ENCODE assay signal across 8 cellular contexts in genomic region chr10:86178401-86179142, GRCh38.
A peak's percentile ranks its signal among the peaks of the same experiment; 100 is the strongest.
DNase-seq lines count a peak whose midpoint lies in the region; ATAC-seq and TF ChIP-seq lines count a peak whose summit lies in the region.

No MANE protein-coding gene starts in this region.

- H3K4me1 ChIP-seq in RWPE2 (ENCODE audit: insufficient read depth, poor library complexity, severe bottlenecking), result no peaks in the 10 kb centered on the region

- peak; percentile 59 for ATAC-seq in GM18868 (IDR thresholded peaks at IDR 0.05; ENCODE audit: unreplicated experiment)
- peak; percentile 51; the same call in 1 of the 3 replicates for ATAC-seq in RWPE2 (ENCODE audit: low read depth)

- H3K27ac ChIP-seq in RWPE2 (ENCODE audit: poor library complexity, severe bottlenecking), result no peak overlapping the region

- H3K27me3 ChIP-seq in RWPE2 (ENCODE audit: insufficient read depth, poor library complexity, severe bottlenecking), result no peaks in the 10 kb centered on the region
- no peaks in the 10 kb centered on the region for H3K27me3 ChIP-seq in kidney epithelial cell (ENCODE audit: control insufficient read depth, insufficient read depth, low read length)

- H3K9me3 Mint-ChIP-seq in activated CD4-positive, alpha-beta memory T cell treated with anti-CD3 and anti-CD28 coated beads for 36 hours, result no peaks in the 10 kb centered on the region

- no peak overlapping the region for H3K4me3 ChIP-seq in AG10803 (ENCODE audit: low read length)
- H3K4me3 ChIP-seq in RWPE2 (ENCODE audit: severe bottlenecking), result no peak overlapping the region
- H3K4me3 ChIP-seq in kidney epithelial cell (ENCODE audit: low read depth, low read length), result no peak overlapping the region

- no peak overlapping the region for H3K4me3 Mint-ChIP-seq in activated CD4-positive, alpha-beta memory T cell treated with anti-CD3 and anti-CD28 coated beads for 36 hours

- intact Hi-C loops in activated CD4-positive, alpha-beta memory T cell treated with anti-CD3 and anti-CD28 coated beads for 36 hours (cut with micrococcal nuclease), result no loop called here

- H3K27ac Mint-ChIP-seq in activated CD4-positive, alpha-beta memory T cell treated with anti-CD3 and anti-CD28 coated beads for 36 hours, result no peak overlapping the region

- H3K9me3 ChIP-seq in RWPE2 (ENCODE audit: severe bottlenecking), result no peaks in the 10 kb centered on the region

- POLR2A ChIA-PET in activated CD4-positive, alpha-beta memory T cell treated with anti-CD3 and anti-CD28 coated beads for 36 hours (lab: Charles Lee), result no interaction called here

- H3K4me1 Mint-ChIP-seq in activated CD4-positive, alpha-beta memory T cell treated with anti-CD3 and anti-CD28 coated beads for 36 hours (ENCODE audit: low read depth), result no peaks in the 10 kb centered on the region

- H3K27me3 Mint-ChIP-seq in activated CD4-positive, alpha-beta memory T cell treated with anti-CD3 and anti-CD28 coated beads for 36 hours, result no peaks in the 10 kb centered on the region

- TF ChIP-seq CTCF in AG10803 (conservative IDR thresholded peaks at IDR 0.05; ENCODE audit: low read length) (peak; percentile 43), RWPE2 (IDR thresholded peaks at IDR 0.05; ENCODE audit: poor library complexity, severe bottlenecking) (peak; percentile 6), kidney epithelial cell (IDR thresholded peaks at IDR 0.05; ENCODE audit: insufficient read depth, low read length, poor library complexity, severe bottlenecking) (peak; percentile 34)

- DNase-seq in AG10803 (ENCODE audit: low read depth) (peak; percentile 4), RWPE2 (ENCODE audit: low spot score) (no peak), kidney epithelial cell (ENCODE audit: low read depth) (no peak), foreskin melanocyte (no peak)
- no peak for DNase-seq in activated CD4-positive, alpha-beta memory T cell treated with anti-CD3 and anti-CD28 coated beads for 36 hours
- DNase-seq in activated CD8-positive, alpha-beta memory T cell treated with anti-CD3 and anti-CD28 coated beads, Interleukin-2, amount 50 U/mL, for 4 hours, result no peak
- no peak for DNase-seq in stimulated activated CD4-positive, alpha-beta T cell treated with anti-CD3 and anti-CD28 coated beads, Interleukin-12 subunit alpha, Interleukin-12 subunit beta, amount 100 ng/mL, for 4 hours

- H3K36me3 ChIP-seq in RWPE2 (ENCODE audit: low read depth) (no peaks in the 10 kb centered on the region), kidney epithelial cell (ENCODE audit: control insufficient read depth, insufficient read depth, low read length) (no peaks in the 10 kb centered on the region)

- CTCF ChIA-PET in activated CD4-positive, alpha-beta memory T cell treated with anti-CD3 and anti-CD28 coated beads for 36 hours (lab: Charles Lee), result interaction anchor here (0.7 kb wide), 1 partner anchor 214 kb away, joined by 3 read pairs; no protein-coding TSS in a partner anchor

- H3K36me3 Mint-ChIP-seq in activated CD4-positive, alpha-beta memory T cell treated with anti-CD3 and anti-CD28 coated beads for 36 hours, result no peaks in the 10 kb centered on the region
